Comparison of ENCODE assay signal across 10 cellular contexts in the genomic region with DNA sequence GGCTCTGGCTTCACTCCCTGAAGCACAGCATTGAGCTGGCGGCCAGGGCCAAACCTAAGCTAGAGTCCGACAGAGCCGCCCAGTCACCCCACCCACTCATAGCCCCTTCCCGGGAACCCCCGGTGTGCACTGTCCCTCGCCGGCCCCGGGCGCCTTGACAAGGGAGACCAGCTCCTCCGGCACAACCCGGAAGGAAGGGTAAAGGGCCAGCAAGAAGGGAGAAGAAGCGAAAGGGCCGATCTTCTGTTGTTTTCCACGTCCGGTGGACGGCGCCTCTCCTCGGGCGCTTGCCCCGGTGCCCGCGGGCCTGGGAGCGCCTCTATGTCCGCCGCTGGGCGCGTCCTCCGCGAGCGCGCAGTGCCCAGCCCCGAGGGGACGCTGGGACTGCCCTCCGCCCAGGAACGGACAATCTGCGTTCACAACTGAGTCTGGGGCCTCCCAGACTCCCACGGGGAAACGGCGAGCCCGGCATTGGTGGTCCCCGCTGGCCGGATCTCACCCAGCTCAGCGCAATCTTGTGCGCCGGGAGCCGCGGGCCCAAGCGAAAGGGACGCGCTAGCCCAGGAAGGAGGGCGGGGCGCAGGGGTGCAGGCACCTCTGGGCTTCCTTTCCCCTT.
DNase-seq lines count a peak whose midpoint lies in the region; ATAC-seq and TF ChIP-seq lines count a peak whose summit lies in the region.
"Had no signal": no experiment of that assay in that cellular context is flagged by ENCODE, and none has a peak within 500 bp of the region (broad histone marks: within the 10 kb centered on the region; RNA-seq: fewer than 3 reads in every experiment).

No MANE protein-coding gene starts in this region.

- H3K9ac ChIP-seq in mucosa of stomach (ENCODE audit: low read length) (no peak overlapping the region), GM23248 (no peak overlapping the region)

- DNase-seq in cardiac muscle cell (ENCODE audit: low read depth in 1 of 2, low spot score in 1 of 2) = peak in 1 of 2 donors; percentile 19
- no peak for DNase-seq in cardiac septum (ENCODE audit: low spot score)
- no peak for DNase-seq in epithelial cell of proximal tubule (ENCODE audit: low read depth)
- DNase-seq in vagina (ENCODE audit: extremely low spot score in 2 of 2) = no peak
- no peak for DNase-seq in GM23248
- DNase-seq in GM19240 (ENCODE audit: insufficient read length, low spot score) = no peak
- DNase-seq: activated CD8-positive, alpha-beta memory T cell treated with anti-CD3 and anti-CD28 coated beads, Interleukin-2, amount 10 ng/mL, durations not matched to agents 7 days and 5 days; ovary had no signal

- no peak overlapping the region for H3K4me2 ChIP-seq in GM23248 (ENCODE audit: unreplicated experiment)

- no peaks in the 10 kb centered on the region for H3K79me2 ChIP-seq in GM23248 (ENCODE audit: insufficient read depth)

- H3K36me3 ChIP-seq in cardiac muscle cell (no peaks in the 10 kb centered on the region), mucosa of stomach (ENCODE audit: control insufficient read depth, insufficient read depth, low read length) (no peaks in the 10 kb centered on the region), vagina (no peaks in the 10 kb centered on the region), GM23248 (ENCODE audit: low read depth) (no peaks in the 10 kb centered on the region)
- H3K36me3 ChIP-seq: ovary had no signal

- no peak for TF ChIP-seq POLR2A in vagina (IDR thresholded peaks at IDR 0.05)

- no peaks in the 10 kb centered on the region for H4K20me1 ChIP-seq in GM23248 (ENCODE audit: insufficient read depth)

- H3K9me3 ChIP-seq in cardiac muscle cell (ENCODE audit: low read depth) (no peaks in the 10 kb centered on the region), mucosa of stomach (ENCODE audit: control insufficient read depth, low read length) (no peaks in the 10 kb centered on the region), vagina (no peaks in the 10 kb centered on the region), GM23248 (ENCODE audit: low read depth) (no peaks in the 10 kb centered on the region)

- TF ChIP-seq CTCF in cardiac muscle cell (IDR thresholded peaks at IDR 0.05; ENCODE audit: low read depth, low read length) (no peak), epithelial cell of proximal tubule (conservative IDR thresholded peaks at IDR 0.05; ENCODE audit: low read depth, low read length) (no peak), vagina (IDR thresholded peaks at IDR 0.05) (no peak)

- no peak overlapping the region for H2AFZ ChIP-seq in GM23248

- H3K4me3 ChIP-seq in cardiac muscle cell = peak overlapping the region; percentile 10
- peak overlapping the region; percentile 64 for H3K4me3 ChIP-seq in epithelial cell of proximal tubule (ENCODE audit: low read depth, low read length)
- H3K4me3 ChIP-seq in mucosa of stomach (ENCODE audit: low read length) = peak overlapping the region; percentile 25
- H3K4me3 ChIP-seq in vagina = peak overlapping the region; percentile 12 to 16
- no peak overlapping the region for H3K4me3 ChIP-seq in GM23248
- H3K4me3 ChIP-seq: ovary had no signal

- H3K9me2 ChIP-seq in GM23248 (ENCODE audit: insufficient read depth) = no peaks in the 10 kb centered on the region

- H3K27ac ChIP-seq in cardiac muscle cell = no peak overlapping the region
- no peak overlapping the region for H3K27ac ChIP-seq in vagina
- H3K27ac ChIP-seq in GM23248 = no peak overlapping the region
- H3K27ac ChIP-seq: ovary had no signal

- H3K4me1 ChIP-seq in cardiac muscle cell (ENCODE audit: low read depth) (no peaks in the 10 kb centered on the region), mucosa of stomach (ENCODE audit: control insufficient read depth, insufficient read depth, low read length) (no peaks in the 10 kb centered on the region), vagina (peaks cover 4% of the 10 kb centered on the region), GM23248 (ENCODE audit: insufficient read depth) (no peaks in the 10 kb centered on the region)

- H3K27me3 ChIP-seq in cardiac muscle cell (peaks cover 10% of the 10 kb centered on the region), mucosa of stomach (ENCODE audit: control insufficient read depth, insufficient read depth, low read length) (peaks cover 13% of the 10 kb centered on the region), vagina (no peaks in the 10 kb centered on the region), GM23248 (replicated peaks; ENCODE audit: insufficient read depth) (no peaks in the 10 kb centered on the region)
- H3K27me3 ChIP-seq: ovary had no signal

- no peak for ATAC-seq in HG02870 (IDR thresholded peaks at IDR 0.05; ENCODE audit: unreplicated experiment)
- ATAC-seq: activated CD8-positive, alpha-beta memory T cell treated with anti-CD3 and anti-CD28 coated beads, Interleukin-2, amount 10 ng/mL, durations not matched to agents 7 days and 5 days had no signal

- intact Hi-C loops in cardiac septum (cut with DNase I) (no loop called here), vagina (cut with DNase I) (no loop called here)

- H3F3A ChIP-seq in GM23248 (ENCODE audit: insufficient read depth) = no peaks in the 10 kb centered on the region

- WGBS in GM23248 (ENCODE audit: low coverage in 1 of 2, low lambda C conversion rate in 2 of 2, missing lambda C conversion rate in 2 of 2), 2 experiments = 49 to 60% methylated on average over 42 to 51 of the region's 52 CpGs

- in situ Hi-C loops in GM23248 (cut with MboI) = no loop called here
